ENCODE assay signal across 8 cellular contexts in the genomic region with DNA sequence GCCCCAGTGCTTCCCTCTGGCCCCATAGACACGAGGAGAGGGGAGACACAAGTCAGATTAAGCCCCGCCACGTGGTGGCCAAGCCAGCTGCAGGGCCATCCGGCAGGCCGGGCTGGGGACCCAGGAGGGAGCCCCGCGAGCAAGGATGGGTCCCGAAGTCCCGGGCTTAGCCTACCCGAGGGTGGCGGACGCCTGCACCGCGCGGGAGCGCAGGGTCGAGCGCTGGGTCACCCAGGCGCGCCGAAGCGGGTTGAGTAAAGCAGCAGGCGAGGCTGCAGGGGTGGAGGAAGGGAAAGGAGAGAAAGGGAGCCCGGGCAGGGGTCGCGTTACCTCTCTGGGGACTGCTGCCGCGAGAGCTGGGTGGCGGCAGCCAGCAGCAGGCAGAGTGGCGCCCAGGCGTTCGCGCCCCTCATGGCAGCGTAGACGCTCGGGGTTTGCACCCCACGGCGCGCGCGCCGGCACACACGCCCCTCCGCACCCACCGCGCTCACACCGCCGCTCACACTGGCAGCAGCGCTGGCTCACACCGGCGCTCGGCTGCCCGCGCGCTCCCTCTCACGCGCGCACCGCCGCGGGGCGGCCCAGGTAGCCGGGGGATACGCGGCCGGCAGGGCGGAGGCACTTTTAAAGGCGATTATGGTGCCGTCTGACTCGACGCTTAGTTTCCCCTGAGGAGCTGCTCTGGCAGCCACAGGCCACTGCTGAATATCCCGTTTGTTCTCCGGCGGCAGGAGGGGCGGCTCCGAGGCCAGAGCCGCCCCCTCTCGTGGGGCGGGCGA. TPM values are rescaled to one million over a fixed set of nuclear protein-coding genes. Genes with fewer than 3 reads are reported as not detected.
DNase-seq lines count a peak whose midpoint lies in the region; ATAC-seq, FAIRE-seq and TF ChIP-seq lines count a peak whose summit lies in the region.

A gene with protein sequence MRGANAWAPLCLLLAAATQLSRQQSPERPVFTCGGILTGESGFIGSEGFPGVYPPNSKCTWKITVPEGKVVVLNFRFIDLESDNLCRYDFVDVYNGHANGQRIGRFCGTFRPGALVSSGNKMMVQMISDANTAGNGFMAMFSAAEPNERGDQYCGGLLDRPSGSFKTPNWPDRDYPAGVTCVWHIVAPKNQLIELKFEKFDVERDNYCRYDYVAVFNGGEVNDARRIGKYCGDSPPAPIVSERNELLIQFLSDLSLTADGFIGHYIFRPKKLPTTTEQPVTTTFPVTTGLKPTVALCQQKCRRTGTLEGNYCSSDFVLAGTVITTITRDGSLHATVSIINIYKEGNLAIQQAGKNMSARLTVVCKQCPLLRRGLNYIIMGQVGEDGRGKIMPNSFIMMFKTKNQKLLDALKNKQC (minus strand): TSS at position 600 of the 779 bp plus-strand sequence. CDS start 187 bp downstream, at position 413.

- CTCF ChIA-PET in Caco-2 (lab: Charles Lee) = no interaction called here
- CTCF ChIA-PET in RWPE1 (lab: Yijun Ruan, JAX) = interaction anchor here (0.6 to 1.0 kb wide), 2 partner anchors 80 to 103 kb away, joined by 3 read pairs; no protein-coding TSS in a partner anchor

- intact Hi-C loops in Caco-2 (cut with micrococcal nuclease; ENCODE audit: unreplicated experiment) (loop anchor here (5.0 kb wide), 1 partner anchor 301 kb away; no protein-coding TSS in a partner anchor), left colon (cut with DNase I, micrococcal nuclease) (no loop called here)

- H3K27me3 Mint-ChIP-seq in Caco-2 (ENCODE audit: insufficient read depth, unreplicated experiment) = peaks cover 10% of the 10 kb centered on the region

- peak; percentile 48 for ATAC-seq in HG02759 (IDR thresholded peaks at IDR 0.05; ENCODE audit: unreplicated experiment)
- peak; percentile 74 for ATAC-seq in left colon
- ATAC-seq in GM21367 (IDR thresholded peaks at IDR 0.05; ENCODE audit: unreplicated experiment) = no peak

- no peaks in the 10 kb centered on the region for H3K27me3 ChIP-seq in Caco-2 (replicated peaks; ENCODE audit: control insufficient read depth, insufficient read depth, low read length)

- no peaks in the 10 kb centered on the region for H3K9me3 Mint-ChIP-seq in Caco-2 (ENCODE audit: unreplicated experiment)

- H3K4me1 Mint-ChIP-seq in Caco-2 (ENCODE audit: low read depth, unreplicated experiment) = no peaks in the 10 kb centered on the region

- no peaks in the 10 kb centered on the region for H3K9me3 ChIP-seq in Caco-2

- peak in 1 of 2 experiments; percentile 46 for DNase-seq in Caco-2
- DNase-seq in RWPE1 (ENCODE audit: low spot score) = peak; percentile 46
- DNase-seq in cerebellar cortex (ENCODE audit: low spot score) = peak; percentile 15
- DNase-seq in left colon = peak in 1 of 2 donors; percentile 12
- peak; percentile 41 for DNase-seq in stimulated activated CD8-positive, alpha-beta memory T cell treated with anti-CD3 and anti-CD28 coated beads, Interleukin-4, amount 100 ng/mL, for 48 hours
- DNase-seq in RCC 7860 (ENCODE audit: low spot score) = no peak

- no peak for TF ChIP-seq CTCF in Caco-2 (IDR thresholded peaks at IDR 0.05; ENCODE audit: insufficient read depth in 1 of 2, low read depth in 1 of 2, low read length in 1 of 2, severe bottlenecking in 1 of 2, unreplicated experiment in 1 of 2)
- no peak for TF ChIP-seq CTCF in RWPE1 (conservative IDR thresholded peaks at IDR 0.05; ENCODE audit: low read depth)

- no peaks in the 10 kb centered on the region for H3K36me3 ChIP-seq in Caco-2 (ENCODE audit: control insufficient read depth, insufficient read depth, low read length)

- no peaks in the 10 kb centered on the region for H3K4me1 ChIP-seq in Caco-2

- no peak within 1 kb of the TSS for H3K27ac Mint-ChIP-seq in Caco-2 (ENCODE audit: unreplicated experiment)

- no peaks in the 10 kb centered on the region for H3K36me3 Mint-ChIP-seq in Caco-2 (ENCODE audit: insufficient read depth, unreplicated experiment)

- no peak for FAIRE-seq in RCC 7860 (lab: Jason Lieb, UNC)

- POLR2A ChIA-PET in Caco-2 (lab: Charles Lee) (interaction anchor here (0.5 kb wide), 1 partner anchor 112 kb away, joined by 11 read pairs; no protein-coding TSS in a partner anchor), RWPE1 (lab: Yijun Ruan, JAX; ENCODE audit: low non-redundant PET) (no interaction called here)

- H3K4me3 ChIP-seq in Caco-2 (ENCODE audit: low read depth, low read length) = peak within 1 kb of the TSS; percentile 55

- peak within 1 kb of the TSS; percentile 51 for H3K27ac ChIP-seq in RWPE1

- BruUV-seq in Caco-2 (replicated peaks; lab: Mats Ljungman, UMichigan) = no TSS peak

- H3K4me3 Mint-ChIP-seq in Caco-2 (ENCODE audit: unreplicated experiment) = peak within 1 kb of the TSS; percentile 79

RNA-seq across cellular contexts. Expression of the gene that starts here (rescaled TPM):
- total RNA-seq in Caco-2 (2022) (0.34 and 1.1 TPM in 2 replicates), left colon (1 to 10 TPM; 2.6 to 2.9 TPM)
